Comparison of ENCODE assay signal across 15 cellular contexts in genomic region chr17:56676807-56677206, GRCh38.
DNase-seq lines count a peak whose midpoint lies in the region; ATAC-seq and TF ChIP-seq lines count a peak whose summit lies in the region.
"Had no signal": no experiment of that assay in that cellular context is flagged by ENCODE, and none has a peak within 500 bp of the region (broad histone marks: within the 10 kb centered on the region; RNA-seq: fewer than 3 reads in every experiment).

No MANE protein-coding gene starts in this region.

- TF ChIP-seq POLR2A in GM18505 (IDR thresholded peaks at IDR 0.05; ENCODE audit: borderline replicate concordance, extremely low read depth, insufficient read depth, insufficient read length), result no peak

- in situ Hi-C loops in SK-MEL-5 (cut with HindIII; ENCODE audit: low pct_unique_long_range_greater_than_20kb, low sequenced_read_pairs), result no loop called here

- ATAC-seq in GM18505 (IDR thresholded peaks at IDR 0.05; ENCODE audit: unreplicated experiment), result no peak
- no peak for ATAC-seq in GM18907 (IDR thresholded peaks at IDR 0.05; ENCODE audit: unreplicated experiment)

- DNase-seq in AG10803 (ENCODE audit: low read depth), result peak; percentile 28
- no peak for DNase-seq in GM12864 (ENCODE audit: low read depth)
- DNase-seq in SK-MEL-5 (ENCODE audit: low read depth, low spot score), result peak; percentile 16
- peak; percentile 47 for DNase-seq in hepatic stellate cell (ENCODE audit: low spot score)
- no peak for DNase-seq in NCI-H748 (lab: John Stamatoyannopoulos, UW; ENCODE audit: unreplicated experiment)
- no peak for DNase-seq in DMS114 treated with DMSO at 0.1 percent for 48 hours (lab: John Stamatoyannopoulos, UW; ENCODE audit: unreplicated experiment)
- DNase-seq: anterior cingulate cortex; CD4-positive, alpha-beta memory T cell; cortex of kidney; erythroblast; hippocampal formation; NCI-H2171 treated with DMSO at 0.1 percent for 48 hours; spleen had no signal

- no peak overlapping the region for H3K4me3 ChIP-seq in AG10803 (ENCODE audit: low read length)
- H3K4me3 ChIP-seq in GM12864 (ENCODE audit: low read depth, low read length), result no peak overlapping the region
- H3K4me3 ChIP-seq: spleen had no signal

- TF ChIP-seq CTCF in AG10803 (conservative IDR thresholded peaks at IDR 0.05; ENCODE audit: low read length) (peak; percentile 42), GM12864 (IDR thresholded peaks at IDR 0.05; ENCODE audit: low read depth, low read length, missing control alignments) (peak; percentile 8)

Comparison
In these comparisons a context has a peak if more than half of its experiments do, and no peak if none do; other contexts are left out.
1. DNase-seq: peak in AG10803 (single experiment), SK-MEL-5 (single experiment) and hepatic stellate cell (single experiment); none in GM12864 (single experiment), NCI-H748 (single experiment) and DMS114 treated with DMSO at 0.1 percent for 48 hours (single experiment).